9 cellular contexts compared by ENCODE assay signal in the genomic region with DNA sequence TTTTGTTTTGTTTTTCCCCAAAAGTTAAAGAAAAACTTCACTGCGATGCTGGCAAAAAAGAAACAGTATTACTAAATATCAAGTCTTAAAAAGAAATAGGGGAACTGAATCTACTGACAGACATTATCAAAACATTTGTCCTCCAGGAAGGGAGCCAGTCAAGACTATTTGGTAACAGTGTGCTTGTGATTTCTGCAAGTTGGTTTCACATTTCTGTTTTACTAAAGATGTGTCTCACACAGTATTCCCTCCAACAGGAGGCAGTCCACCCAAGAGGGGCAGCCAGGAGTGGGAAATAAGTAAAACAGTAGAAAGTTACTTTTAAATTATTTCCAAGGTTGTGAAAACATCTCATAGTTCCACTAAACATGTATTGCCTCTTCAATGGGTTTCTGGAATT.
A peak's percentile ranks its signal among the peaks of the same experiment; 100 is the strongest.
DNase-seq lines count a peak whose midpoint lies in the region; FAIRE-seq and TF ChIP-seq lines count a peak whose summit lies in the region.
"Had no signal": no experiment of that assay in that cellular context is flagged by ENCODE, and none has a peak within 500 bp of the region (broad histone marks: within the 10 kb centered on the region; RNA-seq: fewer than 3 reads in every experiment).

No MANE protein-coding gene starts in this region.

- TF ChIP-seq EP300 in transverse colon (IDR thresholded peaks at IDR 0.05; ENCODE audit: low read depth) = no peak

- H3K14ac ChIP-seq in trophoblast cell (ENCODE audit: low read length) = no peak overlapping the region

- no peak overlapping the region for H4K8ac ChIP-seq in trophoblast cell (ENCODE audit: low read depth, low read length)

- H4K12ac ChIP-seq in trophoblast cell (ENCODE audit: low read depth, low read length) = no peak overlapping the region

- no peak for DNase-seq in GM18507 (ENCODE audit: extremely low spot score, insufficient read length, low read depth)
- DNase-seq in OCI-M1 (lab: John Stamatoyannopoulos, UW) = peak; percentile 34
- DNase-seq in cardiac muscle cell (ENCODE audit: low read depth in 1 of 2, low spot score in 1 of 2) = peak in 1 of 2 donors; percentile 34
- no peak for DNase-seq in breast epithelium (ENCODE audit: low spot score in 2 of 2)
- no peak for DNase-seq in trophoblast cell
- DNase-seq in ACHN = no peak
- DNase-seq in transverse colon = no peak

- no peak for TF ChIP-seq POLR2A in breast epithelium (IDR thresholded peaks at IDR 0.05)
- no peak for TF ChIP-seq POLR2A in transverse colon (IDR thresholded peaks at IDR 0.05)

- H3K4me2 ChIP-seq in trophoblast cell (ENCODE audit: low read length) = no peak overlapping the region

- peak; percentile 59 for FAIRE-seq in GM18507 (lab: Jason Lieb, UNC)
- FAIRE-seq: bronchial epithelial cell had no signal

- H3K9ac ChIP-seq in skeletal muscle tissue (ENCODE audit: low read depth in 1 of 3, low read length in 3 of 3) (no peak overlapping the region), trophoblast cell (ENCODE audit: low read length) (no peak overlapping the region)

- no peaks in the 10 kb centered on the region for H3K79me1 ChIP-seq in trophoblast cell (ENCODE audit: low read length)

- H2BK120ac ChIP-seq in trophoblast cell (ENCODE audit: insufficient read depth, low read length, poor library complexity) = no peak overlapping the region

- H2BK5ac ChIP-seq in trophoblast cell (ENCODE audit: low read depth, low read length, poor library complexity) = no peak overlapping the region

- in situ Hi-C loops in ACHN (cut with HindIII; ENCODE audit: low pct_ligation_motif_present, low pct_unique_long_range_greater_than_20kb, low sequenced_read_pairs) (no loop called here), transverse colon (cut with MboI; ENCODE audit: low pct_ligation_motif_present in 1 of 4, low pct_unique_long_range_greater_than_20kb in 1 of 4, low sequenced_read_pairs in 3 of 4) (no loop called here)

- H2AFZ ChIP-seq in trophoblast cell (ENCODE audit: insufficient read depth, low read length, poor library complexity) = no peak overlapping the region

- H4K91ac ChIP-seq in trophoblast cell (ENCODE audit: low read depth, low read length) = no peak overlapping the region

- H3K9me3 ChIP-seq in cardiac muscle cell (ENCODE audit: low read depth) (no peaks in the 10 kb centered on the region), skeletal muscle tissue (ENCODE audit: control insufficient read depth in 3 of 3, low read length in 3 of 3) (no peaks in the 10 kb centered on the region), breast epithelium (no peaks in the 10 kb centered on the region), trophoblast cell (ENCODE audit: insufficient read depth, low read depth, low read length) (no peaks in the 10 kb centered on the region), transverse colon (no peaks in the 10 kb centered on the region)

- no peak overlapping the region for H3K4me3 ChIP-seq in cardiac muscle cell
- H3K4me3 ChIP-seq in skeletal muscle tissue (ENCODE audit: low read length in 3 of 3) = peak overlapping the region in 1 of 3 donors; percentile 10
- no peak overlapping the region for H3K4me3 ChIP-seq in breast epithelium
- H3K4me3 ChIP-seq in trophoblast cell (ENCODE audit: low read depth, low read length) = no peak overlapping the region
- no peak overlapping the region for H3K4me3 ChIP-seq in transverse colon

- H3K4ac ChIP-seq in trophoblast cell (ENCODE audit: low read depth, low read length) = no peak overlapping the region

- no peak overlapping the region for H3K23ac ChIP-seq in trophoblast cell (ENCODE audit: low read length)

- TF ChIP-seq CTCF in cardiac muscle cell (IDR thresholded peaks at IDR 0.05; ENCODE audit: low read depth, low read length) (peak; percentile 22), breast epithelium (IDR thresholded peaks at IDR 0.05) (no peak), transverse colon (IDR thresholded peaks at IDR 0.05) (no peak)

- peaks cover 2% of the 10 kb centered on the region for H3K79me2 ChIP-seq in trophoblast cell (ENCODE audit: control insufficient read depth, insufficient read depth, low read length, poor library complexity)

- H3K27ac ChIP-seq in cardiac muscle cell (peak overlapping the region; percentile 19), skeletal muscle tissue (ENCODE audit: low read depth, low read length) (peak overlapping the region; percentile 49), breast epithelium (no peak overlapping the region), trophoblast cell (ENCODE audit: low read depth, low read length) (no peak overlapping the region), transverse colon (peak overlapping the region in 1 of 4 donors; percentile 21)

- peaks cover 27% of the 10 kb centered on the region for H3K4me1 ChIP-seq in cardiac muscle cell (ENCODE audit: low read depth)
- H3K4me1 ChIP-seq in skeletal muscle tissue (ENCODE audit: control insufficient read depth in 3 of 3, insufficient read depth in 3 of 3, low read length in 3 of 3) = peaks cover 21 to 42% (median 33%) of the 10 kb centered on the region in 3 donors
- peaks cover 0 to 9% of the 10 kb centered on the region in 2 donors for H3K4me1 ChIP-seq in breast epithelium
- peaks cover 0 to 4% of the 10 kb centered on the region in 2 experiments for H3K4me1 ChIP-seq in trophoblast cell (ENCODE audit: control insufficient read depth in 1 of 2, insufficient read depth in 2 of 2, low read length in 2 of 2)
- peaks cover 0 to 25% (median 9%) of the 10 kb centered on the region in 4 donors for H3K4me1 ChIP-seq in transverse colon

- H2BK12ac ChIP-seq in trophoblast cell (ENCODE audit: low read length) = no peak overlapping the region

- WGBS in trophoblast cell (ENCODE audit: extremely low coverage, insufficient coverage, insufficient read length) = no CpG with 5 or more reads among the region's 1 CpG
- 74 to 93% methylated on average over 1 of the region's 1 CpG for WGBS in transverse colon (ENCODE audit: low coverage in 1 of 2), 2 donors

- intact Hi-C loops in breast epithelium (cut with DNase I; ENCODE audit: low total_unique reads) (no loop called here), transverse colon (cut with DNase I; ENCODE audit: low total_unique reads) (no loop called here)

- H3K27me3 ChIP-seq in cardiac muscle cell (no peaks in the 10 kb centered on the region), skeletal muscle tissue (ENCODE audit: control insufficient read depth in 3 of 3, insufficient read depth in 3 of 3, low read length in 3 of 3) (no peaks in the 10 kb centered on the region), breast epithelium (no peaks in the 10 kb centered on the region), trophoblast cell (ENCODE audit: insufficient read depth, low read length) (no peaks in the 10 kb centered on the region), transverse colon (no peaks in the 10 kb centered on the region)

- H3K36me3 ChIP-seq in cardiac muscle cell = peaks cover 29% of the 10 kb centered on the region
- peaks cover 3 to 22% (median 8%) of the 10 kb centered on the region in 3 donors for H3K36me3 ChIP-seq in skeletal muscle tissue (ENCODE audit: control insufficient read depth in 3 of 3, insufficient read depth in 3 of 3, low read length in 3 of 3)
- H3K36me3 ChIP-seq in breast epithelium = no peaks in the 10 kb centered on the region
- H3K36me3 ChIP-seq in trophoblast cell (ENCODE audit: control insufficient read depth in 1 of 2, insufficient read depth in 2 of 2, low read length in 2 of 2) = peaks cover 13 to 20% of the 10 kb centered on the region in 2 experiments
- H3K36me3 ChIP-seq in transverse colon = peaks cover 0 to 15% (median 5%) of the 10 kb centered on the region in 4 donors

- no peak overlapping the region for H2AK5ac ChIP-seq in trophoblast cell (ENCODE audit: low read length)

- no peak overlapping the region for H3K18ac ChIP-seq in trophoblast cell (ENCODE audit: low read length)

Comparison
In these comparisons a context has a peak if more than half of its experiments do, and no peak if none do; other contexts are left out.
1. H3K27ac ChIP-seq: peak in cardiac muscle cell (single experiment) and skeletal muscle tissue (single experiment); none in breast epithelium (0 of 2) and trophoblast cell (single experiment).